In genomic region chr2:236631361-236632291, GRCh38 we compare ENCODE assay signal across 17 cellular contexts.
DNase-seq lines count a peak whose midpoint lies in the region; ATAC-seq and TF ChIP-seq lines count a peak whose summit lies in the region.
"Had no signal": no experiment of that assay in that cellular context is flagged by ENCODE, and none has a peak within 500 bp of the region (broad histone marks: within the 10 kb centered on the region; RNA-seq: fewer than 3 reads in every experiment).

No MANE protein-coding gene starts in this region.

- ATAC-seq in right cardiac atrium (peak; percentile 40 to 78), GM18517 (IDR thresholded peaks at IDR 0.05; ENCODE audit: unreplicated experiment) (no peak)
- no peak for ATAC-seq in activated CD8-positive, alpha-beta T cell treated with anti-CD3 and anti-CD28 coated beads for 36 hours
- ATAC-seq: CD8-positive, alpha-beta T cell; left colon had no signal

- no peak overlapping the region for H3K9ac ChIP-seq in trophoblast cell (ENCODE audit: low read length)
- H3K9ac ChIP-seq: parathyroid adenoma had no signal

- H3K27me3 Mint-ChIP-seq in activated CD8-positive, alpha-beta T cell treated with anti-CD3 and anti-CD28 coated beads for 36 hours: peaks cover 2% of the 10 kb centered on the region

- H3K18ac ChIP-seq in trophoblast cell (ENCODE audit: low read length): peak overlapping the region; percentile 15

- H3K9me3 ChIP-seq in BE2C (no peaks in the 10 kb centered on the region), right cardiac atrium (ENCODE audit: control insufficient read depth, low read length) (no peaks in the 10 kb centered on the region), trophoblast cell (ENCODE audit: insufficient read depth, low read depth, low read length) (peaks cover 3% of the 10 kb centered on the region)
- H3K9me3 ChIP-seq: ascending aorta had no signal

- TF ChIP-seq CTCF in BE2C (IDR thresholded peaks at IDR 0.05; ENCODE audit: low read depth, low read length): no peak
- no peak for TF ChIP-seq CTCF in activated CD8-positive, alpha-beta T cell treated with anti-CD3 and anti-CD28 coated beads for 36 hours (IDR thresholded peaks at IDR 0.05)

- H4K91ac ChIP-seq in trophoblast cell (ENCODE audit: low read depth, low read length): no peak overlapping the region

- no peaks in the 10 kb centered on the region for H3K9me3 Mint-ChIP-seq in activated CD8-positive, alpha-beta T cell treated with anti-CD3 and anti-CD28 coated beads for 36 hours
- H3K9me3 Mint-ChIP-seq: CD8-positive, alpha-beta T cell had no signal

- H3K27me3 ChIP-seq in BE2C (peaks cover 10% of the 10 kb centered on the region), right cardiac atrium (ENCODE audit: control insufficient read depth, insufficient read depth) (no peaks in the 10 kb centered on the region), trophoblast cell (ENCODE audit: insufficient read depth, low read length) (no peaks in the 10 kb centered on the region)
- H3K27me3 ChIP-seq: ascending aorta had no signal

- H3K27ac Mint-ChIP-seq in activated CD8-positive, alpha-beta T cell treated with anti-CD3 and anti-CD28 coated beads for 36 hours: no peak overlapping the region
- H3K27ac Mint-ChIP-seq: CD8-positive, alpha-beta T cell had no signal

- H3K4me3 ChIP-seq in BE2C (ENCODE audit: low read depth, low read length) (no peak overlapping the region), right cardiac atrium (ENCODE audit: low read length) (no peak overlapping the region), trophoblast cell (ENCODE audit: low read depth, low read length) (no peak overlapping the region)
- H3K4me3 ChIP-seq: ascending aorta had no signal

- H3K36me3 ChIP-seq in BE2C (no peaks in the 10 kb centered on the region), trophoblast cell (ENCODE audit: control insufficient read depth in 1 of 2, insufficient read depth in 2 of 2, low read length in 2 of 2) (no peaks in the 10 kb centered on the region)
- H3K36me3 ChIP-seq: ascending aorta had no signal

- H3K4me2 ChIP-seq in trophoblast cell (ENCODE audit: low read length): no peak overlapping the region

- no peak overlapping the region for H2AK5ac ChIP-seq in trophoblast cell (ENCODE audit: low read length)

- no peaks in the 10 kb centered on the region for H3K79me2 ChIP-seq in trophoblast cell (ENCODE audit: control insufficient read depth, insufficient read depth, low read length, poor library complexity)
- H3K79me2 ChIP-seq: parathyroid adenoma had no signal

- H2BK120ac ChIP-seq in trophoblast cell (ENCODE audit: insufficient read depth, low read length, poor library complexity): no peak overlapping the region

- POLR2A ChIA-PET in activated CD8-positive, alpha-beta T cell treated with anti-CD3 and anti-CD28 coated beads for 36 hours (lab: Charles Lee): no interaction called here

- no peak overlapping the region for H2BK5ac ChIP-seq in trophoblast cell (ENCODE audit: low read depth, low read length, poor library complexity)

- no peaks in the 10 kb centered on the region for H3K36me3 Mint-ChIP-seq in activated CD8-positive, alpha-beta T cell treated with anti-CD3 and anti-CD28 coated beads for 36 hours (ENCODE audit: low read depth)
- H3K36me3 Mint-ChIP-seq: CD8-positive, alpha-beta T cell had no signal

- H2BK12ac ChIP-seq in trophoblast cell (ENCODE audit: low read length): no peak overlapping the region

- no peak overlapping the region for H3K4me3 Mint-ChIP-seq in activated CD8-positive, alpha-beta T cell treated with anti-CD3 and anti-CD28 coated beads for 36 hours
- H3K4me3 Mint-ChIP-seq: CD8-positive, alpha-beta T cell had no signal

- H3K4me1 ChIP-seq in BE2C (no peaks in the 10 kb centered on the region), right cardiac atrium (ENCODE audit: control insufficient read depth, insufficient read depth, low read length) (peaks cover 5% of the 10 kb centered on the region), trophoblast cell (ENCODE audit: control insufficient read depth in 1 of 2, insufficient read depth in 2 of 2, low read length in 2 of 2) (peaks cover 2 to 7% of the 10 kb centered on the region in 2 experiments)
- H3K4me1 ChIP-seq: parathyroid adenoma had no signal

- CTCF ChIA-PET in activated CD8-positive, alpha-beta T cell treated with anti-CD3 and anti-CD28 coated beads for 36 hours (lab: Charles Lee): no interaction called here

- no peak overlapping the region for H4K12ac ChIP-seq in trophoblast cell (ENCODE audit: low read depth, low read length)

- no peak overlapping the region for H3K27ac ChIP-seq in right cardiac atrium (ENCODE audit: low read length)
- H3K27ac ChIP-seq in trophoblast cell (ENCODE audit: low read depth, low read length): no peak overlapping the region
- H3K27ac ChIP-seq: ascending aorta, parathyroid adenoma had no signal

- no peaks in the 10 kb centered on the region for H3K4me1 Mint-ChIP-seq in activated CD8-positive, alpha-beta T cell treated with anti-CD3 and anti-CD28 coated beads for 36 hours (ENCODE audit: low read depth)

- no peak overlapping the region for H3K4ac ChIP-seq in trophoblast cell (ENCODE audit: low read depth, low read length)

- H3K14ac ChIP-seq in trophoblast cell (ENCODE audit: low read length): no peak overlapping the region

- 62% methylated on average over 22 of the region's 22 CpGs for WGBS in right cardiac atrium
- no CpG with 5 or more reads among the region's 22 CpGs for WGBS in trophoblast cell (ENCODE audit: extremely low coverage, insufficient coverage, insufficient read length)

- no peaks in the 10 kb centered on the region for H3K79me1 ChIP-seq in trophoblast cell (ENCODE audit: low read length)

- H2AFZ ChIP-seq in trophoblast cell (ENCODE audit: insufficient read depth, low read length, poor library complexity): no peak overlapping the region
- H2AFZ ChIP-seq: parathyroid adenoma had no signal

- DNase-seq in BE2C (peak; percentile 30), amniotic epithelial cell (ENCODE audit: low read depth) (peak; percentile 72), right cardiac atrium (peak; percentile 50 to 72 (median 63)), trophoblast cell (no peak), NCI-H1105 (lab: John Stamatoyannopoulos, UW) (no peak), hypothalamus (lab: John Stamatoyannopoulos, UW) (no peak)
- no peak for DNase-seq in activated CD8-positive, alpha-beta T cell treated with anti-CD3 and anti-CD28 coated beads for 36 hours
- DNase-seq: activated CD4-positive, alpha-beta T cell treated with anti-CD3 and anti-CD28 coated beads for 48 hours; activated naive CD4-positive, alpha-beta T cell treated with Interleukin-2 at 50 U/mL for 16 hours; activated T-cell treated with anti-CD3 and anti-CD28 coated beads for 4 hours; left colon; NCI-H1417 treated with DMSO at 0.1 percent for 48 hours; SW 1271 had no signal

- no peak overlapping the region for H4K8ac ChIP-seq in trophoblast cell (ENCODE audit: low read depth, low read length)

- intact Hi-C loops in right cardiac atrium (cut with DNase I): no loop called here
- intact Hi-C loops in activated CD8-positive, alpha-beta T cell treated with anti-CD3 and anti-CD28 coated beads for 36 hours (cut with micrococcal nuclease): no loop called here

- no peak overlapping the region for H3K23ac ChIP-seq in trophoblast cell (ENCODE audit: low read length)

Comparison
In these comparisons a context has a peak if more than half of its experiments do, and no peak if none do; other contexts are left out.
1. DNase-seq: peak in BE2C (single experiment), amniotic epithelial cell (single experiment) and right cardiac atrium (3 of 3); none in trophoblast cell (0 of 2), NCI-H1105 (single experiment), hypothalamus (0 of 51) and activated CD8-positive, alpha-beta T cell treated with anti-CD3 and anti-CD28 coated beads for 36 hours (single experiment).
2. ATAC-seq: peak in right cardiac atrium (2 of 2); none in GM18517 (single experiment) and activated CD8-positive, alpha-beta T cell treated with anti-CD3 and anti-CD28 coated beads for 36 hours (single experiment).